Comparison of ENCODE assay signal across 8 cellular contexts in genomic region chr14:61388173-61388975, GRCh38.
DNase-seq lines count a peak whose midpoint lies in the region; ATAC-seq and TF ChIP-seq lines count a peak whose summit lies in the region.

No MANE protein-coding gene starts in this region.

- H3K9me3 Mint-ChIP-seq in HFFc6, result no peaks in the 10 kb centered on the region

- peak; percentile 20 for DNase-seq in AG08395 (ENCODE audit: low spot score)
- DNase-seq in NOMO-1 treated with DMSO at 0.1 percent for 48 hours (lab: John Stamatoyannopoulos, UW; ENCODE audit: unreplicated experiment), result peak; percentile 65
- DNase-seq in choroid plexus epithelial cell (ENCODE audit: low read depth), result peak; percentile 20
- no peak for DNase-seq in HFFc6

- peak overlapping the region in 17 of 21 experiments; percentile 0 to 85 (median 58) for H3K27ac ChIP-seq in skin epidermis

- ATAC-seq in GM18517 (IDR thresholded peaks at IDR 0.05; ENCODE audit: unreplicated experiment) (peak; percentile 74), HG03064 (IDR thresholded peaks at IDR 0.05; ENCODE audit: low read depth, unreplicated experiment) (peak; percentile 61), HG02588 (IDR thresholded peaks at IDR 0.05; ENCODE audit: unreplicated experiment) (no peak)

- no peak overlapping the region for H3K27ac Mint-ChIP-seq in HFFc6

- H3K27me3 Mint-ChIP-seq in HFFc6 (ENCODE audit: insufficient read depth), result peaks cover 9% of the 10 kb centered on the region; the same call in 1 of the 2 replicates

- peaks cover 9% of the 10 kb centered on the region for H3K4me1 Mint-ChIP-seq in HFFc6 (ENCODE audit: low read depth)

- H3K4me3 Mint-ChIP-seq in HFFc6, result no peak overlapping the region

- H3K4me3 ChIP-seq in choroid plexus epithelial cell (ENCODE audit: low read depth, low read length), result no peak overlapping the region
- H3K4me3 ChIP-seq in skin epidermis, result no peak overlapping the region

- TF ChIP-seq CTCF in choroid plexus epithelial cell (conservative IDR thresholded peaks at IDR 0.05; ENCODE audit: low read depth, low read length) (no peak), HFFc6 (IDR thresholded peaks at IDR 0.05) (no peak)

- no peaks in the 10 kb centered on the region for H3K36me3 Mint-ChIP-seq in HFFc6 (ENCODE audit: low read depth)
